ENCODE assay signal across 1 cellular context in the genomic region with DNA sequence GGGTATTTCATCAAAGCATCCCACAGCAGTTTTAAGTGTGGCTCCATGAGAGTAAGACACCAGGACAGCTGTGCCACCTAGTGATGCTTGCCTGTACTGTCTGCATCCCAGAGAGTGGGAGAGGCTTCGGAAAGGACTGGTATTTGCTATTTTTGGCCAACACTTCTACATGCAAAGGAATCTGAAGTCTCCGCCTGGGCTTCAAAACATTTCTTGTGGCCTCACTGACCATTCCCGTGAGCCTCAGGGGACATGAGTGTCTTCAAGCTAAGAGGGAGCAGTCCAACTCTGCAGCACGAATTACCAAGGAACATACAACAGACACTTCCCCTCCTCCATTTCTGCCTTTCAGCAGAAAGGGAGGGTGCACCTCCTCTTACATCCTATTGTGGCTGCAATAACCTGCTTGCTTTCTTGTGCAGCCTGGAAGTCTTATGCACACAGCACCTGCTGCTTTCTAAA.
TF ChIP-seq lines count a peak whose summit lies in the region.

No MANE protein-coding gene starts in this region.

TF ChIP-seq in K562, 482 proteins besides CTCF, POLR2A, EP300 and RAD21 (continued from another document):
- TF ChIP-seq, protein P1, sequence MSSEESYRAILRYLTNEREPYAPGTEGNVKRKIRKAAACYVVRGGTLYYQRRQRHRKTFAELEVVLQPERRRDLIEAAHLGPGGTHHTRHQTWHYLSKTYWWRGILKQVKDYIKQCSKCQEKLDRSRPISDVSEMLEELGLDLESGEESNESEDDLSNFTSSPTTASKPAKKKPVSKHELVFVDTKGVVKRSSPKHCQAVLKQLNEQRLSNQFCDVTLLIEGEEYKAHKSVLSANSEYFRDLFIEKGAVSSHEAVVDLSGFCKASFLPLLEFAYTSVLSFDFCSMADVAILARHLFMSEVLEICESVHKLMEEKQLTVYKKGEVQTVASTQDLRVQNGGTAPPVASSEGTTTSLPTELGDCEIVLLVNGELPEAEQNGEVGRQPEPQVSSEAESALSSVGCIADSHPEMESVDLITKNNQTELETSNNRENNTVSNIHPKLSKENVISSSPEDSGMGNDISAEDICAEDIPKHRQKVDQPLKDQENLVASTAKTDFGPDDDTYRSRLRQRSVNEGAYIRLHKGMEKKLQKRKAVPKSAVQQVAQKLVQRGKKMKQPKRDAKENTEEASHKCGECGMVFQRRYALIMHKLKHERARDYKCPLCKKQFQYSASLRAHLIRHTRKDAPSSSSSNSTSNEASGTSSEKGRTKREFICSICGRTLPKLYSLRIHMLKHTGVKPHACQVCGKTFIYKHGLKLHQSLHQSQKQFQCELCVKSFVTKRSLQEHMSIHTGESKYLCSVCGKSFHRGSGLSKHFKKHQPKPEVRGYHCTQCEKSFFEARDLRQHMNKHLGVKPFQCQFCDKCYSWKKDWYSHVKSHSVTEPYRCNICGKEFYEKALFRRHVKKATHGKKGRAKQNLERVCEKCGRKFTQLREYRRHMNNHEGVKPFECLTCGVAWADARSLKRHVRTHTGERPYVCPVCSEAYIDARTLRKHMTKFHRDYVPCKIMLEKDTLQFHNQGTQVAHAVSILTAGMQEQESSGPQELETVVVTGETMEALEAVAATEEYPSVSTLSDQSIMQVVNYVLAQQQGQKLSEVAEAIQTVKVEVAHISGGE (CRISPR knock-in tag; IDR thresholded peaks at IDR 0.05) = no peak
- no peak for TF ChIP-seq ZNF589 (CRISPR knock-in tag; IDR thresholded peaks at IDR 0.05; ENCODE audit: low read depth)
- TF ChIP-seq ESRRA (IDR thresholded peaks at IDR 0.05; ENCODE audit: borderline replicate concordance, low read depth) = no peak
- TF ChIP-seq BRF1 (IDR thresholded peaks at IDR 0.05; ENCODE audit: borderline replicate concordance, extremely low read depth, insufficient read length) = no peak
- no peak for TF ChIP-seq ZNF717 (CRISPR knock-in tag; IDR thresholded peaks at IDR 0.05)
- no peak for TF ChIP-seq ZNF644 (tag; IDR thresholded peaks at IDR 0.05; ENCODE audit: low read depth)
- TF ChIP-seq ZNF232 (CRISPR knock-in tag; IDR thresholded peaks at IDR 0.05) = no peak
